10 cellular contexts compared by ENCODE assay signal in the genomic region with DNA sequence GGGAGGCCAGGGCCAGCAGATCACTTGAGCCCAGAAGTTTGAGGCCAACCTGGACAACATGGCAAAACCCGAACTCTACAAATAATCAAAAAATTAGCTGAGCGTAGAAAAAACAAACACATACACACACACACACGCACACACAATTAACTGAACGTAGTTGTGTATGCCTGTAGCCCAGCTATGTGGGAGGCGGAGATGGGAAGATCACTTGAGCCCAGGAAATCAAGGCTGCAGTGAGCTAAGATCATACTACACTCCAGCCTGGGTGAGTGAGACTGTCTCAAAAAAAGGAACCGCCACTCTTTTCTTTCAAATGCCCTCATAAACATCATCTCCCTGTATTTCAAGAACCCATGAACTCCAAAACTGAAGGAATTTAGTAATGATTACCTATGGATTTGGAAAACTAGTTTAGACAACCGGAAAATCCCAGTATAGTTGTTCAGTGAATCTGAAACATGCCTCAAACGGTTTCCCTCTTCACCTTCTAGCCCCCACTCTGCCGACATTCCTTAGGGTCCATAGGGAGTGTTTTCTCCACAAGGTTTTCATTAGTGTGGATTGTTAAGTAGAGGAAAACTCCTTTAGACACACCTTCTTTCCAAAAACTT. TPM values are rescaled to one million over a fixed set of nuclear protein-coding genes. Genes with fewer than 3 reads are reported as not detected.
DNase-seq lines count a peak whose midpoint lies in the region; ATAC-seq and TF ChIP-seq lines count a peak whose summit lies in the region.
"Had no signal": no experiment of that assay in that cellular context is flagged by ENCODE, and none has a peak within 500 bp of the region (broad histone marks: within the 10 kb centered on the region; RNA-seq: fewer than 3 reads in every experiment).

No MANE protein-coding gene starts in this region.

- H3K36me3 ChIP-seq in GM23248 (ENCODE audit: low read depth), result peaks cover 33% of the 10 kb centered on the region
- peaks cover 30% of the 10 kb centered on the region for H3K36me3 ChIP-seq in cardiac muscle cell
- peaks cover 26 to 40% of the 10 kb centered on the region in 2 donors for H3K36me3 ChIP-seq in gastrocnemius medialis

- 67 to 69% methylated on average over 9 of the region's 9 CpGs for WGBS in GM23248 (ENCODE audit: low coverage in 1 of 2, low lambda C conversion rate in 2 of 2, missing lambda C conversion rate in 2 of 2), 2 experiments

- no peak overlapping the region for H2AFZ ChIP-seq in GM23248

- intact Hi-C loops in gastrocnemius medialis (cut with DNase I; ENCODE audit: low total_unique reads) (no loop called here), posterior vena cava (cut with DNase I) (no loop called here)

- no peak for DNase-seq in GM23248
- peak; percentile 43 for DNase-seq in UCSD-AML1 (lab: John Stamatoyannopoulos, UW; ENCODE audit: unreplicated experiment)
- DNase-seq in cardiac muscle cell (ENCODE audit: low read depth in 1 of 2, low spot score in 1 of 2), result no peak
- DNase-seq in gastrocnemius medialis, result peak in 1 of 2 donors; percentile 53
- DNase-seq in posterior vena cava (ENCODE audit: low spot score), result no peak
- DNase-seq in mesenteric fat pad (ENCODE audit: low spot score), result no peak
- no peak for DNase-seq in central memory CD4-positive, alpha-beta T cell
- no peak for DNase-seq in medulla oblongata (ENCODE audit: extremely low spot score)
- DNase-seq: MG63 had no signal

- H3F3A ChIP-seq in GM23248 (ENCODE audit: insufficient read depth), result peaks cover 60% of the 10 kb centered on the region

- 0 out of 2 replicates have a peak overlapping the region, but pooled peaks have one; percentile 12 for H3K27ac ChIP-seq in GM23248
- H3K27ac ChIP-seq in cardiac muscle cell, result peak overlapping the region; percentile 92
- peak overlapping the region; percentile 95 to 99 (median 98) for H3K27ac ChIP-seq in gastrocnemius medialis

- TF ChIP-seq CTCF in cardiac muscle cell (IDR thresholded peaks at IDR 0.05; ENCODE audit: low read depth, low read length) (no peak), gastrocnemius medialis (IDR thresholded peaks at IDR 0.05 in 4 of 5, conservative IDR thresholded peaks at IDR 0.05 in 1 of 5) (no peak)

- H3K79me2 ChIP-seq in GM23248 (ENCODE audit: insufficient read depth), result peaks cover 40% of the 10 kb centered on the region

- TF ChIP-seq POLR2A in gastrocnemius medialis (IDR thresholded peaks at IDR 0.05), result peak; percentile 26 to 52

- no peak overlapping the region for H3K9ac ChIP-seq in GM23248

- in situ Hi-C loops in GM23248 (cut with MboI) (no loop called here), gastrocnemius medialis (cut with MboI; ENCODE audit: low sequenced_read_pairs in 4 of 4) (no loop called here)

- H3K27me3 ChIP-seq in GM23248 (replicated peaks; ENCODE audit: insufficient read depth) (no peaks in the 10 kb centered on the region), cardiac muscle cell (no peaks in the 10 kb centered on the region), gastrocnemius medialis (no peaks in the 10 kb centered on the region)
- H3K27me3 ChIP-seq: MG63 had no signal

- peak overlapping the region; percentile 91; the same call in 1 of the 2 replicates for H3K4me3 ChIP-seq in GM23248
- H3K4me3 ChIP-seq in cardiac muscle cell, result peak overlapping the region; percentile 98
- peak overlapping the region; percentile 63 to 98 (median 81) for H3K4me3 ChIP-seq in gastrocnemius medialis
- H3K4me3 ChIP-seq: MG63 had no signal

- H4K20me1 ChIP-seq in GM23248 (ENCODE audit: insufficient read depth), result peaks cover 23% of the 10 kb centered on the region; the same call in 1 of the 2 replicates

- H3K4me1 ChIP-seq in GM23248 (ENCODE audit: insufficient read depth) (peaks cover 27% of the 10 kb centered on the region), cardiac muscle cell (ENCODE audit: low read depth) (peaks cover 13% of the 10 kb centered on the region), gastrocnemius medialis (peaks cover 7 to 11% of the 10 kb centered on the region in 2 donors)

- no peaks in the 10 kb centered on the region for H3K9me3 ChIP-seq in GM23248 (ENCODE audit: low read depth)
- no peaks in the 10 kb centered on the region for H3K9me3 ChIP-seq in cardiac muscle cell (ENCODE audit: low read depth)
- H3K9me3 ChIP-seq in gastrocnemius medialis, result no peaks in the 10 kb centered on the region
- H3K9me3 ChIP-seq: MG63 had no signal

- ATAC-seq in gastrocnemius medialis, result peak in 1 of 2 donors; percentile 14

- no peaks in the 10 kb centered on the region for H3K9me2 ChIP-seq in GM23248 (ENCODE audit: insufficient read depth)

- peak overlapping the region; percentile 95 for H3K4me2 ChIP-seq in GM23248 (ENCODE audit: unreplicated experiment)

RNA-seq across cellular contexts. Expression of a gene that starts 4.5 kb away (rescaled TPM):
- total RNA-seq in GM23248 (2014; rRNA removed; shearing (Covaris generic)), result 221 and 263 TPM in 2 replicates
- polyA plus RNA-seq in GM23248 (2016; fragmentation: Nextera tagmentation; extraction: Ambion mirVana) (169 and 180 TPM in 2 replicates), cardiac muscle cell (172 and 303 TPM in 2 replicates)
- total RNA-seq in cardiac muscle cell (190 and 260 TPM in 2 replicates), gastrocnemius medialis (1,000 to 10,000 TPM; 1,815 to 2,839 (median 2,202) TPM), posterior vena cava (100 to 1,000 TPM; 393 to 441 TPM), mesenteric fat pad (692 TPM)

RNA-seq across cellular contexts. Expression of a gene that starts 27.4 kb away (rescaled TPM):
- 17.4 and 24.2 TPM in 2 replicates for total RNA-seq in GM23248 (2014; rRNA removed; shearing (Covaris generic))
- polyA plus RNA-seq in GM23248 (2016; fragmentation: Nextera tagmentation; extraction: Ambion mirVana) (34.7 and 37.9 TPM in 2 replicates), cardiac muscle cell (65.1 and 88.2 TPM in 2 replicates)
- total RNA-seq in cardiac muscle cell (20.6 and 43.4 TPM in 2 replicates), gastrocnemius medialis (10 to 100 TPM; 43.5 to 78.8 (median 59.4) TPM), posterior vena cava (10 to 100 TPM; 22.8 to 23.8 TPM), mesenteric fat pad (30.7 TPM)

RNA-seq across cellular contexts. Expression of a gene that starts 27.5 kb away (rescaled TPM):
- 0.25 and 1.3 TPM in 2 replicates for total RNA-seq in GM23248 (2014; rRNA removed; shearing (Covaris generic))
- polyA plus RNA-seq in GM23248 (2016; fragmentation: Nextera tagmentation; extraction: Ambion mirVana), result 1.9 and 2.3 TPM in 2 replicates
- total RNA-seq in cardiac muscle cell, result 4.3 and 5.7 TPM in 2 replicates
- polyA plus RNA-seq in cardiac muscle cell, result 2.7 and 5.4 TPM in 2 replicates
- 10 to 100 TPM in 1 of 4 donors, 1 to 10 TPM in 3; 3.3 to 19.0 (median 6.7) TPM for total RNA-seq in gastrocnemius medialis
- total RNA-seq in posterior vena cava, result 1 to 10 TPM; 2.3 TPM
- total RNA-seq in mesenteric fat pad, result 0.74 TPM

RNA-seq across cellular contexts. Expression of a gene that starts 29.6 kb away (rescaled TPM):
- total RNA-seq in GM23248 (2014; rRNA removed; shearing (Covaris generic)), result not detected in 2 replicates
- polyA plus RNA-seq in GM23248 (2016; fragmentation: Nextera tagmentation; extraction: Ambion mirVana) (not detected in 2 replicates), cardiac muscle cell (not detected in 2 replicates)
- total RNA-seq in cardiac muscle cell (0.18 TPM in 1 of 2 replicates, not detected in the other), gastrocnemius medialis (100 to 1,000 TPM; 274 to 585 (median 420) TPM), posterior vena cava (not detected), mesenteric fat pad (not detected)
- total RNA-seq: subcutaneous adipose tissue had no signal

RNA-seq across cellular contexts. Expression of a gene that starts 34.1 kb away (rescaled TPM):
- total RNA-seq in GM23248 (2014; rRNA removed; shearing (Covaris generic)), result 26.1 and 36.5 TPM in 2 replicates
- 18.3 TPM in 2 replicates for polyA plus RNA-seq in GM23248 (2016; fragmentation: Nextera tagmentation; extraction: Ambion mirVana)
- 33.4 and 39.2 TPM in 2 replicates for total RNA-seq in cardiac muscle cell
- 46.4 and 59.0 TPM in 2 replicates for polyA plus RNA-seq in cardiac muscle cell
- total RNA-seq in gastrocnemius medialis, result 100 to 1,000 TPM in 1 of 4 donors, 10 to 100 TPM in 3; 37.1 to 108 (median 75.4) TPM
- 10 to 100 TPM; 45.5 to 45.8 TPM for total RNA-seq in posterior vena cava
- total RNA-seq in mesenteric fat pad, result 26.6 TPM

Comparison
In these comparisons a context has a peak if more than half of its experiments do, and no peak if none do; other contexts are left out.
1. H3K27ac ChIP-seq: peak in every context shown above with its lines; median percentile 98 in gastrocnemius medialis; 92 in cardiac muscle cell; 12 in GM23248.